ENCODE assay signal across 17 cellular contexts in genomic region chr11:82523141-82523540, GRCh38.
A peak's percentile ranks its signal among the peaks of the same experiment; 100 is the strongest.
DNase-seq lines count a peak whose midpoint lies in the region; ATAC-seq and TF ChIP-seq lines count a peak whose summit lies in the region.
"Had no signal": no experiment of that assay in that cellular context is flagged by ENCODE, and none has a peak within 500 bp of the region (broad histone marks: within the 10 kb centered on the region; RNA-seq: fewer than 3 reads in every experiment).

No MANE protein-coding gene starts in this region.

- TF ChIP-seq CTCF in A673 (conservative IDR thresholded peaks at IDR 0.05; ENCODE audit: low read depth, low read length) (peak; percentile 54), adrenal gland (IDR thresholded peaks at IDR 0.05) (peak in 1 of 6 experiments; percentile 6)

- CTCF ChIA-PET in A673 (lab: Charles Lee), result no interaction called here

- POLR2A ChIA-PET in A673 (lab: Charles Lee; ENCODE audit: low non-redundant PET), result no interaction called here

- H3K9me3 ChIP-seq in A673 (ENCODE audit: low read depth, low read length, poor library complexity, severe bottlenecking) (no peaks in the 10 kb centered on the region), adrenal gland (replicated peaks in 1 of 3) (no peaks in the 10 kb centered on the region)
- H3K9me3 ChIP-seq: esophagus squamous epithelium had no signal

- WGBS in adrenal gland, 4 donors, result 60 to 70% (median 63%) methylated on average over 4 of the region's 4 CpGs

- ATAC-seq in GM21526 (IDR thresholded peaks at IDR 0.05; ENCODE audit: low FRiP score, unreplicated experiment), result no peak
- ATAC-seq in GM18519 (IDR thresholded peaks at IDR 0.05; ENCODE audit: low FRiP score, unreplicated experiment), result no peak
- ATAC-seq in GM18867 (IDR thresholded peaks at IDR 0.05; ENCODE audit: unreplicated experiment), result no peak

- H3K27me3 ChIP-seq in A673 (replicated peaks; ENCODE audit: insufficient read depth, low read depth, low read length, poor library complexity) (peaks cover 2% of the 10 kb centered on the region), adrenal gland (no peaks in the 10 kb centered on the region)
- H3K27me3 ChIP-seq: esophagus squamous epithelium had no signal

- BruUV-seq in A673 (replicated peaks; lab: Mats Ljungman, UMichigan), result no TSS peak

- no peak overlapping the region for H3K27ac ChIP-seq in A673 (ENCODE audit: low read depth, low read length, poor library complexity, severe bottlenecking)
- no peak overlapping the region for H3K27ac ChIP-seq in adrenal gland
- H3K27ac ChIP-seq: esophagus squamous epithelium had no signal

- no peaks in the 10 kb centered on the region for H3K36me3 ChIP-seq in A673 (ENCODE audit: insufficient read depth, low read length, poor library complexity, severe bottlenecking)
- H3K36me3 ChIP-seq in adrenal gland (replicated peaks in 1 of 2), result no peaks in the 10 kb centered on the region
- H3K36me3 ChIP-seq: esophagus squamous epithelium had no signal

- H3K4me1 ChIP-seq in A673 (ENCODE audit: insufficient read depth, low read length, poor library complexity, severe bottlenecking) (peaks cover 15% of the 10 kb centered on the region), adrenal gland (replicated peaks in 1 of 2) (peaks cover 0 to 6% of the 10 kb centered on the region in 2 donors)
- H3K4me1 ChIP-seq: esophagus squamous epithelium had no signal

- H3K4me3 ChIP-seq in A673 (ENCODE audit: low read depth, low read length, poor library complexity, severe bottlenecking) (no peak overlapping the region), adrenal gland (no peak overlapping the region)
- H3K4me3 ChIP-seq: esophagus squamous epithelium had no signal

- intact Hi-C loops in A673 (cut with micrococcal nuclease; ENCODE audit: unreplicated experiment) (no loop called here), adrenal gland (cut with DNase I) (no loop called here)

- peak; percentile 36 for DNase-seq in A673 (ENCODE audit: low spot score)
- DNase-seq in NCI-H1694 (lab: John Stamatoyannopoulos, UW), result peak; percentile 40
- DNase-seq in adrenal gland, result peak in 4 of 7 donors; percentile 8 to 58 (median 19)
- peak; percentile 71 for DNase-seq in medulla oblongata (ENCODE audit: extremely low spot score)
- DNase-seq in stimulated activated CD4-positive, alpha-beta T cell treated with anti-CD3 and anti-CD28 coated beads, Interleukin-1b, Interleukin-23, amount 100 ng/mL, for 48 hours, result no peak
- DNase-seq: activated CD4-positive, alpha-beta T cell treated with anti-CD3 and anti-CD28 coated beads, Interleukin-2, amount 50 U/mL, for 1 hour; activated T-cell treated with anti-CD3 and anti-CD28 coated beads, Interleukin-2, amount 50 U/mL, for 48 hours; amniotic stem cell; cortex of kidney; DMS153; esophagus squamous epithelium; mesenchymal stem cell; occipital lobe; trophoblast cell had no signal

- TF ChIP-seq POLR2A in adrenal gland (IDR thresholded peaks at IDR 0.05), result no peak
